In genomic region chr18:22043837-22044236, GRCh38 we compare ENCODE assay signal across 16 cellular contexts.
DNase-seq lines count a peak whose midpoint lies in the region; ATAC-seq and TF ChIP-seq lines count a peak whose summit lies in the region.
"Had no signal": no experiment of that assay in that cellular context is flagged by ENCODE, and none has a peak within 500 bp of the region (broad histone marks: within the 10 kb centered on the region; RNA-seq: fewer than 3 reads in every experiment).

No MANE protein-coding gene starts in this region.

- intact Hi-C loops in Calu3 (cut with micrococcal nuclease; ENCODE audit: unreplicated experiment): no loop called here
- intact Hi-C loops in stomach (cut with DNase I; ENCODE audit: low total_unique reads): no loop called here
- intact Hi-C loops in aorta (cut with DNase I): no loop called here

- DNase-seq in Calu3 (no peak), Peyer's patch (no peak), mesendoderm (peak; percentile 69), stomach (no peak), aorta (no peak)
- DNase-seq: AML-193, NCI-H1417, NCI-H187 treated with DMSO at 0.1 percent for 48 hours, NCI-H2227 treated with DMSO at 0.1 percent for 48 hours, NCI-H510A treated with DMSO at 0.1 percent for 48 hours had no signal

- H3K27me3 ChIP-seq in Peyer's patch (no peaks in the 10 kb centered on the region), mesendoderm (ENCODE audit: insufficient read depth, low read length, poor library complexity) (no peaks in the 10 kb centered on the region), stomach (no peaks in the 10 kb centered on the region), aorta (ENCODE audit: control insufficient read depth in 1 of 2, insufficient read depth in 2 of 2, low read length in 1 of 2) (no peaks in the 10 kb centered on the region)

- H3K36me3 ChIP-seq in Peyer's patch: no peaks in the 10 kb centered on the region
- no peaks in the 10 kb centered on the region for H3K36me3 ChIP-seq in mesendoderm (ENCODE audit: control insufficient read depth, insufficient read depth, low read length)
- H3K36me3 ChIP-seq in stomach: no peaks in the 10 kb centered on the region
- H3K36me3 ChIP-seq in aorta (ENCODE audit: control insufficient read depth in 1 of 2, insufficient read depth in 2 of 2, low read length in 1 of 2): no peaks in the 10 kb centered on the region
- H3K36me3 ChIP-seq: SJSA1 had no signal

- H2BK5ac ChIP-seq in mesendoderm (ENCODE audit: low read length): peak overlapping the region; percentile 22

- peak overlapping the region; percentile 61 for H3K56ac ChIP-seq in mesendoderm (ENCODE audit: low read length)

- no peaks in the 10 kb centered on the region for H3K79me2 ChIP-seq in mesendoderm (ENCODE audit: control insufficient read depth, insufficient read depth, low read length)

- H3K9me3 ChIP-seq in Peyer's patch: no peaks in the 10 kb centered on the region
- no peaks in the 10 kb centered on the region for H3K9me3 ChIP-seq in stomach
- H3K9me3 ChIP-seq in aorta (ENCODE audit: control insufficient read depth, low read length): peaks cover 1% of the 10 kb centered on the region
- H3K9me3 ChIP-seq: SJSA1 had no signal

- H3K27ac ChIP-seq in Peyer's patch (peak overlapping the region in 3 of 4 donors; percentile 74 to 96 (median 87)), mesendoderm (ENCODE audit: low read depth, low read length) (peak overlapping the region; percentile 13), stomach (peak overlapping the region; percentile 77 to 91 (median 82)), aorta (ENCODE audit: low read depth in 1 of 2, low read length in 2 of 2) (no peak overlapping the region)
- H3K27ac ChIP-seq: KMS-11, SJSA1 had no signal

- H3K4me3 ChIP-seq in Peyer's patch (peak overlapping the region in 1 of 4 donors; percentile 13), mesendoderm (ENCODE audit: low read length) (no peak overlapping the region), stomach (no peak overlapping the region), aorta (ENCODE audit: low read length in 2 of 2) (no peak overlapping the region)
- H3K4me3 ChIP-seq: GM12878, SJSA1 had no signal

- no peak overlapping the region for H3K18ac ChIP-seq in mesendoderm (ENCODE audit: low read length)

- no peak overlapping the region for H3K9ac ChIP-seq in mesendoderm (ENCODE audit: low read length)
- H3K9ac ChIP-seq: KMS-11 had no signal

- no peak overlapping the region for H3K4ac ChIP-seq in mesendoderm (ENCODE audit: low read depth, low read length)

- ATAC-seq in HG02840 (IDR thresholded peaks at IDR 0.05; ENCODE audit: low FRiP score, unreplicated experiment) (no peak), GM21526 (IDR thresholded peaks at IDR 0.05; ENCODE audit: low FRiP score, unreplicated experiment) (no peak), aorta (ENCODE audit: low FRiP score) (no peak)
- ATAC-seq: GM12878 had no signal

- H2BK15ac ChIP-seq in mesendoderm (replicated peaks; ENCODE audit: low read depth): no peak overlapping the region

- no peaks in the 10 kb centered on the region for H3K9me3 Mint-ChIP-seq in Calu3 (ENCODE audit: low read depth, unreplicated experiment)

- no CpG with 5 or more reads among the region's 4 CpGs for WGBS in mesendoderm (ENCODE audit: extremely low coverage, insufficient coverage, low lambda C conversion rate)
- WGBS in stomach, 5 donors: 26 to 38% (median 34%) methylated on average over 4 of the region's 4 CpGs
- WGBS in aorta, 2 donors: 75 to 77% methylated on average over 4 of the region's 4 CpGs

- peak overlapping the region; percentile 55 for H3K4me3 Mint-ChIP-seq in Calu3 (ENCODE audit: low read depth, unreplicated experiment)
- H3K4me3 Mint-ChIP-seq: CD14-positive monocyte had no signal

- H4K5ac ChIP-seq in mesendoderm (ENCODE audit: low read length): no peak overlapping the region

- H3K79me1 ChIP-seq in mesendoderm (ENCODE audit: low read length): no peaks in the 10 kb centered on the region

- no peak overlapping the region for H2BK120ac ChIP-seq in mesendoderm (ENCODE audit: low read depth, low read length)

- H3K4me1 Mint-ChIP-seq in Calu3 (ENCODE audit: low read depth, unreplicated experiment): peaks cover 62% of the 10 kb centered on the region
- H3K4me1 Mint-ChIP-seq: CD14-positive monocyte had no signal

- H3K36me3 Mint-ChIP-seq in Calu3 (ENCODE audit: insufficient read depth, unreplicated experiment): peaks cover 7% of the 10 kb centered on the region
- H3K36me3 Mint-ChIP-seq: CD14-positive monocyte had no signal

- H3K27me3 Mint-ChIP-seq in Calu3 (ENCODE audit: unreplicated experiment): no peaks in the 10 kb centered on the region

- no peak overlapping the region for H3K4me2 ChIP-seq in mesendoderm (ENCODE audit: low read length)
- H3K4me2 ChIP-seq: KMS-11 had no signal

- H3K23ac ChIP-seq in mesendoderm (ENCODE audit: low read length): no peak overlapping the region

- no TSS peak for BruUV-seq in Calu3 (replicated peaks; lab: Mats Ljungman, UMichigan)

- H2AK5ac ChIP-seq in mesendoderm (ENCODE audit: low read length): no peak overlapping the region

- TF ChIP-seq POLR2A in Peyer's patch (IDR thresholded peaks at IDR 0.05): no peak
- TF ChIP-seq POLR2A in stomach (IDR thresholded peaks at IDR 0.05): no peak

- CTCF ChIA-PET in Calu3 (lab: Charles Lee): interaction anchor here (1.0 to 2.3 kb wide), 2 partner anchors 11 to 46 kb away, joined by 4 to 9 read pairs; no protein-coding TSS in a partner anchor

- TF ChIP-seq EP300 in stomach (IDR thresholded peaks at IDR 0.05): no peak

- peak overlapping the region; percentile 67 for H3K27ac Mint-ChIP-seq in Calu3 (ENCODE audit: unreplicated experiment)
- H3K27ac Mint-ChIP-seq: CD14-positive monocyte had no signal

- TF ChIP-seq CTCF in Calu3 (IDR thresholded peaks at IDR 0.05; ENCODE audit: unreplicated experiment) (no peak), Peyer's patch (IDR thresholded peaks at IDR 0.05) (no peak), stomach (IDR thresholded peaks at IDR 0.05) (no peak)

- peaks cover 0 to 32% (median 0%) of the 10 kb centered on the region in 4 donors for H3K4me1 ChIP-seq in Peyer's patch
- peaks cover 12% of the 10 kb centered on the region for H3K4me1 ChIP-seq in mesendoderm (ENCODE audit: control insufficient read depth, low read depth, low read length)
- H3K4me1 ChIP-seq in stomach: peaks cover 8 to 41% (median 32%) of the 10 kb centered on the region in 4 donors
- no peaks in the 10 kb centered on the region for H3K4me1 ChIP-seq in aorta (ENCODE audit: control insufficient read depth in 1 of 2, insufficient read depth in 2 of 2, low read length in 2 of 2)
- H3K4me1 ChIP-seq: SJSA1 had no signal

- no peak overlapping the region for H4K8ac ChIP-seq in mesendoderm (ENCODE audit: low read depth, low read length)

Comparison
In these comparisons a context has a peak if more than half of its experiments do, and no peak if none do; other contexts are left out.
1. H3K27ac ChIP-seq: peak in Peyer's patch (3 of 4), mesendoderm (single experiment) and stomach (5 of 5); none in aorta (0 of 2).